ENCODE assay signal across 12 cellular contexts in genomic region chr2:227545990-227546389, GRCh38. TPM values are rescaled to one million over a fixed set of nuclear protein-coding genes. Genes with fewer than 3 reads are reported as not detected.
DNase-seq lines count a peak whose midpoint lies in the region; ATAC-seq, FAIRE-seq and TF ChIP-seq lines count a peak whose summit lies in the region.
"Had no signal": no experiment of that assay in that cellular context is flagged by ENCODE, and none has a peak within 500 bp of the region (broad histone marks: within the 10 kb centered on the region; RNA-seq: fewer than 3 reads in every experiment).

No MANE protein-coding gene starts in this region.

- H3K4me1 ChIP-seq in HepG2 (ENCODE audit: insufficient read depth, low read length), result peaks cover 5% of the 10 kb centered on the region; the same call in 1 of the 2 replicates
- no peaks in the 10 kb centered on the region for H3K4me1 ChIP-seq in right lobe of liver
- H3K4me1 ChIP-seq in ascending aorta, result no peaks in the 10 kb centered on the region

- H3K9me3 Mint-ChIP-seq in chondrocyte (ENCODE audit: low read depth), result peaks cover 15% of the 10 kb centered on the region

- H3K36me3 ChIP-seq in HepG2 (replicated peaks in 1 of 2; ENCODE audit: control insufficient read depth in 1 of 2, insufficient read depth in 2 of 2, low read length in 2 of 2) (peaks cover 11 to 37% of the 10 kb centered on the region in 2 experiments), right lobe of liver (peaks cover 0 to 7% (median 0%) of the 10 kb centered on the region in 4 donors), ascending aorta (peaks cover 16 to 32% of the 10 kb centered on the region in 2 donors)

- H3K27ac Mint-ChIP-seq in chondrocyte (ENCODE audit: unreplicated experiment), result no peak overlapping the region

- H3K9ac ChIP-seq in HepG2 (ENCODE audit: insufficient read depth, low read depth, low read length), result no peak overlapping the region

- no peak overlapping the region for H3K4me2 ChIP-seq in HepG2 (ENCODE audit: low read depth, low read length)

- BruUV-seq in HepG2 (replicated peaks; lab: Mats Ljungman, UMichigan), result no TSS peak

- in situ Hi-C loops in HepG2 (cut with HindIII; ENCODE audit: extremely low pct_ligation_motif_present, low pct_unique_long_range_greater_than_20kb), result no loop called here

- TF ChIP-seq EP300 in HepG2 (IDR thresholded peaks at IDR 0.05; ENCODE audit: low read depth in 2 of 2, low read length in 2 of 2) (no peak), HepG2 (CRISPR knock-in tag; IDR thresholded peaks at IDR 0.05; ENCODE audit: borderline replicate concordance) (no peak; the same call in 1 of the 2 replicates)

- FAIRE-seq in HepG2 (lab: Jason Lieb, UNC), result no peak
- FAIRE-seq in GM12891 (lab: Jason Lieb, UNC), result no peak
- FAIRE-seq: HTR-8/SVneo had no signal

- TF ChIP-seq POLR2A in HepG2 (IDR thresholded peaks at IDR 0.05; ENCODE audit: insufficient read depth in 1 of 2, low read depth in 2 of 2, low read length in 2 of 2) (no peak), right lobe of liver (IDR thresholded peaks at IDR 0.05) (no peak), GM12891 (IDR thresholded peaks at IDR 0.05; ENCODE audit: low read depth, low read length) (no peak)

- H3K27ac ChIP-seq in HepG2 (ENCODE audit: extremely low read length, insufficient read depth, low read length) (no peak overlapping the region), right lobe of liver (no peak overlapping the region), ascending aorta (no peak overlapping the region)

- H3K27me3 ChIP-seq in HepG2 (ENCODE audit: control insufficient read depth in 1 of 2, insufficient read depth in 2 of 2, low read length in 2 of 2) (no peaks in the 10 kb centered on the region), right lobe of liver (no peaks in the 10 kb centered on the region), ascending aorta (no peaks in the 10 kb centered on the region)

- TF ChIP-seq RAD21 in HepG2 (CRISPR knock-in tag; IDR thresholded peaks at IDR 0.05), result no peak

- no peak overlapping the region for H2AFZ ChIP-seq in HepG2 (ENCODE audit: low read length)

- TF ChIP-seq CTCF in HepG2 (CRISPR knock-in tag; IDR thresholded peaks at IDR 0.05) (no peak), right lobe of liver (IDR thresholded peaks at IDR 0.05) (peak in 2 of 4 donors; percentile 6 to 7), chondrocyte (IDR thresholded peaks at IDR 0.05) (no peak), ascending aorta (IDR thresholded peaks at IDR 0.05) (no peak)

- POLR2A ChIA-PET in HepG2 (lab: Yijun Ruan, JAX), result interaction anchor here (0.9 to 1.1 kb wide), 2 partner anchors 80 to 98 kb away, joined by 3 to 4 read pairs; no protein-coding TSS in a partner anchor

- CTCF ChIA-PET in HepG2 (lab: Yijun Ruan, JAX; ENCODE audit: low intra/inter-chr PET ratio, low total read pairs), result no interaction called here

- H3K36me3 Mint-ChIP-seq in chondrocyte (ENCODE audit: low read depth), result peaks cover 38% of the 10 kb centered on the region

- no peaks in the 10 kb centered on the region for H4K20me1 ChIP-seq in HepG2 (ENCODE audit: insufficient read depth, low read length)

- H3K4me3 Mint-ChIP-seq in chondrocyte (ENCODE audit: unreplicated experiment), result no peak overlapping the region

- 99% methylated on average over 10 of the region's 11 CpGs for WGBS in HepG2 (ENCODE audit: low lambda C conversion rate)
- WGBS in right lobe of liver (ENCODE audit: insufficient coverage, low coverage, low lambda C conversion rate, missing lambda C conversion rate), result 80% methylated on average over 1 of the region's 11 CpGs

- H3K4me3 ChIP-seq in HepG2 (replicated peaks in 1 of 3; ENCODE audit: insufficient read depth in 1 of 3, low read depth in 2 of 3, low read length in 3 of 3), result no peak overlapping the region
- H3K4me3 ChIP-seq in right lobe of liver, result no peak overlapping the region
- H3K4me3 ChIP-seq in ascending aorta, result no peak overlapping the region

- ATAC-seq in HepG2, result peak; percentile 65
- no peak for ATAC-seq in right lobe of liver

- no peaks in the 10 kb centered on the region for H3K27me3 Mint-ChIP-seq in chondrocyte (ENCODE audit: low read depth)

- no peaks in the 10 kb centered on the region for H3K4me1 Mint-ChIP-seq in chondrocyte (ENCODE audit: low read depth)

- H3K79me2 ChIP-seq in HepG2 (ENCODE audit: insufficient read depth, low read length), result peaks cover 2% of the 10 kb centered on the region

- H3K9me3 ChIP-seq in HepG2 (ENCODE audit: low read length) (no peaks in the 10 kb centered on the region), right lobe of liver (no peaks in the 10 kb centered on the region), ascending aorta (peaks cover 0 to 3% of the 10 kb centered on the region in 2 donors)

- intact Hi-C loops in HepG2 (cut with micrococcal nuclease; ENCODE audit: unreplicated experiment), result no loop called here
- intact Hi-C loops in right lobe of liver (cut with DNase I), result no loop called here
- intact Hi-C loops in ascending aorta (cut with DNase I), result no loop called here

- DNase-seq in HepG2 (ENCODE audit: low spot score), result peak; percentile 40
- DNase-seq in right lobe of liver, result no peak
- peak; percentile 16 for DNase-seq in NCI-H460 (ENCODE audit: extremely low read depth, low read depth)
- DNase-seq in chondrocyte (ENCODE audit: low spot score), result peak; percentile 82
- no peak for DNase-seq in HuH-7 (ENCODE audit: low spot score)
- DNase-seq in NCI-H2107 treated with DMSO at 0.1 percent for 48 hours (lab: John Stamatoyannopoulos, UW; ENCODE audit: unreplicated experiment), result no peak
- no peak for DNase-seq in ascending aorta (ENCODE audit: low spot score in 2 of 2)
- DNase-seq in GM12891 (ENCODE audit: insufficient read length, low spot score), result no peak
- DNase-seq: amniotic stem cell, NCI-H526 treated with DMSO at 0.1 percent for 48 hours, T1000 had no signal

TF ChIP-seq in HepG2, 621 proteins besides CTCF, POLR2A, EP300 and RAD21 (continues in another document):
- no peak for TF ChIP-seq KLF9 (CRISPR knock-in tag; IDR thresholded peaks at IDR 0.05; ENCODE audit: low read depth)
- no peak for TF ChIP-seq JDP2 (CRISPR knock-in tag; IDR thresholded peaks at IDR 0.05; ENCODE audit: borderline replicate concordance)
- TF ChIP-seq MATR3 (CRISPR knock-in tag; IDR thresholded peaks at IDR 0.05), result no peak
- TF ChIP-seq ZNF7 (CRISPR knock-in tag; IDR thresholded peaks at IDR 0.05), result no peak
- no peak for TF ChIP-seq MED8 (CRISPR knock-in tag; IDR thresholded peaks at IDR 0.05; ENCODE audit: insufficient replicate concordance)
- TF ChIP-seq ZNF44 (CRISPR knock-in tag; IDR thresholded peaks at IDR 0.05), result no peak
- TF ChIP-seq ZNF768 (CRISPR knock-in tag; IDR thresholded peaks at IDR 0.05), result no peak

TF ChIP-seq in GM12891, 5 proteins besides CTCF, POLR2A, EP300 and RAD21:
- TF ChIP-seq POU2F2 (IDR thresholded peaks at IDR 0.05; ENCODE audit: low read depth, low read length) (no peak), TAF1 (IDR thresholded peaks at IDR 0.05; ENCODE audit: low read depth, low read length) (no peak), SPI1 (IDR thresholded peaks at IDR 0.05; ENCODE audit: low read depth, low read length) (no peak), PAX5 (IDR thresholded peaks at IDR 0.05; ENCODE audit: insufficient read depth, low read length, severe bottlenecking) (no peak), POLR2AphosphoS5 (IDR thresholded peaks at IDR 0.05; ENCODE audit: low read depth, low read length) (no peak)

RNA-seq across cellular contexts. Expression of gene SCYGR2, which starts 52.7 kb away (rescaled TPM):
- total RNA-seq in HepG2 (2016; rRNA removed; fragmentation: Illumina TruSeq; extraction: Trizol), result not detected in 2 replicates
- not detected in 2 replicates for total RNA-seq in HepG2 (2016; cell fraction: cytosol; rRNA removed; fragmentation: Illumina TruSeq; extraction: Trizol; ENCODE audit: low read depth)
- not detected in 2 replicates for total RNA-seq in HepG2 (2016; cell fraction: insoluble cytoplasmic fraction; rRNA removed; fragmentation: Illumina TruSeq; extraction: Trizol)
- total RNA-seq in HepG2 (2016; cell fraction: membrane; rRNA removed; fragmentation: Illumina TruSeq; extraction: Trizol), result not detected in 2 replicates
- total RNA-seq in HepG2 (2016; cell fraction: nucleus; rRNA removed; fragmentation: Illumina TruSeq; extraction: Trizol), result not detected in 2 replicates
- polyA plus RNA-seq in HepG2 (2011; rRNA removed), result not detected in 2 replicates
- polyA plus RNA-seq in HepG2 (2011; cell fraction: cytosol; rRNA removed), result not detected in 2 replicates
- polyA plus RNA-seq in HepG2 (2011; cell fraction: nucleus; rRNA removed), result not detected in 2 replicates
- not detected in 2 replicates for polyA plus RNA-seq in HepG2 (2012)
- not detected in 2 replicates for polyA plus RNA-seq in HepG2 (2016; cell fraction: cytosol; fragmentation: Illumina TruSeq; extraction: Trizol; ENCODE audit: low read depth)
- polyA plus RNA-seq in HepG2 (2016; cell fraction: insoluble cytoplasmic fraction; fragmentation: Illumina TruSeq; extraction: Trizol; ENCODE audit: low read depth), result not detected in 2 replicates
- not detected in 2 replicates for polyA plus RNA-seq in HepG2 (2016; cell fraction: membrane; fragmentation: Illumina TruSeq; extraction: Trizol; ENCODE audit: low read depth)
- not detected in 2 replicates for polyA plus RNA-seq in HepG2 (2016; cell fraction: nucleus; fragmentation: Illumina TruSeq; extraction: Trizol; ENCODE audit: insufficient read depth, low read depth)
- not detected in 2 replicates for polyA minus RNA-seq in HepG2 (2011; rRNA and poly(A)+ RNA removed; ENCODE audit: low replicate concordance)
- not detected in 2 replicates for polyA minus RNA-seq in HepG2 (2011; cell fraction: cytosol; rRNA and poly(A)+ RNA removed)
- not detected in 2 replicates for polyA minus RNA-seq in HepG2 (2011; cell fraction: nucleus; rRNA and poly(A)+ RNA removed)
- not detected for total RNA-seq in right lobe of liver
- not detected in 2 replicates for total RNA-seq in NCI-H460 (2014; rRNA removed; shearing (Covaris generic))
- polyA plus RNA-seq in NCI-H460 (2014; cell fraction: nucleus; rRNA removed), result not detected in 2 replicates
- not detected in 3 replicates for total RNA-seq in chondrocyte
- total RNA-seq in ascending aorta, result not detected
- not detected for polyA plus RNA-seq in GM12891 (2012; ENCODE audit: low read depth, missing spikeins)

Comparison
In these comparisons a context has a peak if more than half of its experiments do, and no peak if none do; other contexts are left out.
1. DNase-seq: peak in HepG2 (single experiment), NCI-H460 (single experiment) and chondrocyte (single experiment); none in right lobe of liver (0 of 3), HuH-7 (single experiment), NCI-H2107 treated with DMSO at 0.1 percent for 48 hours (single experiment), ascending aorta (0 of 2) and GM12891 (single experiment).